ENCODE assay signal across 25 cellular contexts in the genomic region with DNA sequence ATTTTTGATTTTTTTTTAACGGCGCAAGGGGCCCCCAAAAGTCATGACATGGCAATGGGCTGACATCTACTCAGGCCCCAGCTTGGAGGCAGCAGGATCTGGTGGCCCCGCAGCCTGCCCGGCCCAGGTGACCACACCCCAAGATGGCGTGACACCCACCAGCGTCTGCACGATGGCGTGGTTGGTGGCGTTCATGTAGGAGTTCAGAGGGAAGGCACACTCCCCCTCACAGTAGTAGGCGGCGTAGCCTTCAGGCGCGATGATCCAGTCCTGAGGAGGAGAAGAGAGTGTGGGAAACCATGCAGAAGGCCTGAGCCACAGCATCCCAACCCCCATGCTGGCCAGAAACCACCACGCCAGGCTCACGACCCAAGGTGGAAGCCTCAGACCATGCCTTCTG.
"Had no signal": no experiment of that assay in that cellular context is flagged by ENCODE, and none has a peak within 500 bp of the region (broad histone marks: within the 10 kb centered on the region; RNA-seq: fewer than 3 reads in every experiment).

No MANE protein-coding gene starts in this region.

- H3K4me1 ChIP-seq: parathyroid adenoma, psoas muscle, right lobe of liver, suprapubic skin, testis, tibial artery, upper lobe of right lung had no signal

- H3K36me3 ChIP-seq: ovary, right lobe of liver, sigmoid colon, tibial artery, transverse colon, upper lobe of right lung, vagina had no signal

- DNase-seq: naive thymus-derived CD8-positive, alpha-beta T cell; nephron progenitor cell; occipital lobe; ovary; psoas muscle; right cardiac atrium; right lobe of liver; sigmoid colon; small intestine; stimulated activated CD4-positive, alpha-beta T cell treated with anti-CD3 and anti-CD28 coated beads, Interleukin-15, amount 100 ng/mL, for 24 hours; stimulated activated CD4-positive, alpha-beta T cell treated with anti-CD3 and anti-CD28 coated beads, Interleukin-2, amount 100 ng/mL, for 24 hours; stimulated activated CD4-positive, alpha-beta T cell treated with anti-CD3 and anti-CD28 coated beads, Interleukin-2, amount 100 ng/mL, for 48 hours; stimulated activated CD4-positive, alpha-beta T cell treated with anti-CD3 and anti-CD28 coated beads, Interleukin-4, amount 100 ng/mL, for 24 hours; stimulated activated naive B cell treated with anti-CD40 and anti-IgM and Interleukin-4, amounts not matched to agents 10 μg/mL and 1 μg/mL and 100 μg/mL, for 72 hours; stimulated activated naive CD4-positive, alpha-beta T cell treated with Interleukin-2 at 50 U/mL for 16 hours; substantia nigra; testis; tibial artery; transverse colon; upper lobe of right lung had no signal

- H3K9ac ChIP-seq: parathyroid adenoma had no signal

- H3K27ac ChIP-seq: ovary, parathyroid adenoma, psoas muscle, right lobe of liver, sigmoid colon, suprapubic skin, testis, tibial artery, transverse colon, upper lobe of right lung, vagina had no signal

- ATAC-seq: naive thymus-derived CD8-positive, alpha-beta T cell; natural killer cell treated with Interleukin-12 subunit alpha and Interleukin-12 subunit beta and Interleukin-15 and Interleukin-18, amount 100 ng/mL, for 72 hours; psoas muscle; right cardiac atrium; right lobe of liver; stimulated activated effector memory CD8-positive, alpha-beta T cell treated with anti-CD3 and anti-CD28 coated beads, Interleukin-12 subunit alpha, Interleukin-12 subunit beta, amount 100 ng/mL, for 72 hours; stimulated activated naive B cell treated with anti-CD40 and anti-IgM and Interleukin-4, amounts not matched to agents 10 μg/mL and 1 μg/mL and 100 μg/mL, for 72 hours; upper lobe of right lung had no signal

- H3K9me3 ChIP-seq: ovary, psoas muscle, right lobe of liver, sigmoid colon, suprapubic skin, testis, tibial artery, transverse colon, upper lobe of right lung had no signal

- H3K27me3 ChIP-seq: ovary, right lobe of liver, sigmoid colon, suprapubic skin, testis, transverse colon, upper lobe of right lung, vagina had no signal

- H2AFZ ChIP-seq: parathyroid adenoma had no signal

- FAIRE-seq: small intestine had no signal

- H3K4me3 ChIP-seq: ovary, psoas muscle, right lobe of liver, sigmoid colon, suprapubic skin, testis, tibial artery, transverse colon, upper lobe of right lung, vagina had no signal
